In genomic region chr14:103318750-103319419, GRCh38 we compare ENCODE assay signal across 20 cellular contexts. TPM values are rescaled to one million over a fixed set of nuclear protein-coding genes. Genes with fewer than 3 reads are reported as not detected.
A peak's percentile ranks its signal among the peaks of the same experiment; 100 is the strongest.
DNase-seq lines count a peak whose midpoint lies in the region; ATAC-seq and TF ChIP-seq lines count a peak whose summit lies in the region.
"Had no signal": no experiment of that assay in that cellular context is flagged by ENCODE, and none has a peak within 500 bp of the region (broad histone marks: within the 10 kb centered on the region; RNA-seq: fewer than 3 reads in every experiment).

No MANE protein-coding gene starts in this region.

- H3K79me1 ChIP-seq in mesenchymal stem cell (replicated peaks; ENCODE audit: low read length, poor library complexity, severe bottlenecking), result no peaks in the 10 kb centered on the region

- H3K4ac ChIP-seq in mesenchymal stem cell (ENCODE audit: low read depth in 1 of 2, low read length in 2 of 2), result no peak overlapping the region

- intact Hi-C loops in sigmoid colon (cut with DNase I), result no loop called here

- DNase-seq in type B pancreatic cell (ENCODE audit: extremely low spot score, unreplicated experiment), result no peak
- DNase-seq in NCI-H748 treated with DMSO at 0.1 percent for 48 hours (lab: John Stamatoyannopoulos, UW), result no peak
- no peak for DNase-seq in sigmoid colon
- no peak for DNase-seq in mesenchymal stem cell
- no peak for DNase-seq in SKM-1 treated with dmso at 0.1 percent for 144 hours (lab: John Stamatoyannopoulos, UW; ENCODE audit: unreplicated experiment)
- DNase-seq: activated T-cell treated with anti-CD3 and anti-CD28 coated beads, Interleukin-2, amount 50 U/mL, for 4 hours; EL; H7; left colon; MG63; stimulated activated CD4-positive, alpha-beta T cell treated with anti-CD3 and anti-CD28 coated beads, Interleukin-4, amount 100 ng/mL, for 24 hours; T1000 had no signal

- H3K4me1 Mint-ChIP-seq in type B pancreatic cell (ENCODE audit: unreplicated experiment), result peaks cover 6% of the 10 kb centered on the region
- H3K4me1 Mint-ChIP-seq: activated naive CD4-positive, alpha-beta T cell treated with anti-CD3 and anti-CD28 coated beads, Interleukin-2, amount 50 U/mL, for 24 hours had no signal

- H3K14ac ChIP-seq in mesenchymal stem cell (ENCODE audit: low read length in 2 of 2), result no peak overlapping the region

- H2BK120ac ChIP-seq in mesenchymal stem cell (ENCODE audit: low read depth, low read length), result no peak overlapping the region

- H2AFZ ChIP-seq in mesenchymal stem cell (ENCODE audit: low read depth, low read length), result no peak overlapping the region

- H2AK5ac ChIP-seq in mesenchymal stem cell (ENCODE audit: low read length, severe bottlenecking), result no peak overlapping the region

- no peak overlapping the region for H3K4me2 ChIP-seq in mesenchymal stem cell (ENCODE audit: low read length, poor library complexity, severe bottlenecking)
- H3K4me2 ChIP-seq: smooth muscle cell had no signal

- H4K8ac ChIP-seq in mesenchymal stem cell (ENCODE audit: low read length), result no peak overlapping the region

- H3K4me3 Mint-ChIP-seq in type B pancreatic cell, result no peak overlapping the region
- H3K4me3 Mint-ChIP-seq: activated naive CD4-positive, alpha-beta T cell treated with anti-CD3 and anti-CD28 coated beads, Interleukin-2, amount 50 U/mL, for 24 hours; activated T-cell treated with anti-CD3 and anti-CD28 coated beads, Interleukin-2, amount 50 U/mL, for 4 hours; B cell; neural crest cell had no signal

- H3K36me3 Mint-ChIP-seq in type B pancreatic cell, result no peaks in the 10 kb centered on the region
- H3K36me3 Mint-ChIP-seq: activated naive CD4-positive, alpha-beta T cell treated with anti-CD3 and anti-CD28 coated beads, Interleukin-2, amount 50 U/mL, for 24 hours had no signal

- no peak overlapping the region for H2BK12ac ChIP-seq in mesenchymal stem cell (ENCODE audit: low read length in 2 of 2)

- no peaks in the 10 kb centered on the region for H3K9me3 ChIP-seq in sigmoid colon
- no peaks in the 10 kb centered on the region for H3K9me3 ChIP-seq in mesenchymal stem cell (ENCODE audit: control insufficient read depth, low read length)
- H3K9me3 ChIP-seq: MG63 had no signal

- H3K27me3 Mint-ChIP-seq in type B pancreatic cell, result no peaks in the 10 kb centered on the region

- ATAC-seq in GM21390 (IDR thresholded peaks at IDR 0.05; ENCODE audit: unreplicated experiment) (peak; percentile 50), HG02798 (IDR thresholded peaks at IDR 0.05; ENCODE audit: poor library complexity, unreplicated experiment) (peak; percentile 66), HG03460 (IDR thresholded peaks at IDR 0.05; ENCODE audit: unreplicated experiment) (peak; percentile 41)
- ATAC-seq: activated T-cell treated with anti-CD3 and anti-CD28 coated beads, Interleukin-2, amount 50 U/mL, for 4 hours; left colon had no signal

- no peak overlapping the region for H3K18ac ChIP-seq in mesenchymal stem cell (ENCODE audit: low read depth in 1 of 2, low read length in 2 of 2)

- no peak for TF ChIP-seq EP300 in sigmoid colon (IDR thresholded peaks at IDR 0.05)

- no peak overlapping the region for H2BK5ac ChIP-seq in mesenchymal stem cell (ENCODE audit: low read depth, low read length, poor library complexity, severe bottlenecking)

- no peak overlapping the region for H3K23ac ChIP-seq in mesenchymal stem cell (ENCODE audit: low read length in 2 of 2)

- no peak overlapping the region for H4K91ac ChIP-seq in mesenchymal stem cell (ENCODE audit: low read length)

- no peak overlapping the region for H3K9ac ChIP-seq in mesenchymal stem cell (ENCODE audit: low read length)

- WGBS in sigmoid colon, 2 donors, result 76 to 82% methylated on average over 6 of the region's 6 CpGs
- WGBS in mesenchymal stem cell, result 69% methylated on average over 6 of the region's 6 CpGs

- H3K9me3 Mint-ChIP-seq in type B pancreatic cell, result no peaks in the 10 kb centered on the region
- H3K9me3 Mint-ChIP-seq: activated naive CD4-positive, alpha-beta T cell treated with anti-CD3 and anti-CD28 coated beads, Interleukin-2, amount 50 U/mL, for 24 hours; activated T-cell treated with anti-CD3 and anti-CD28 coated beads, Interleukin-2, amount 50 U/mL, for 4 hours; neural crest cell had no signal

- TF ChIP-seq POLR2A in sigmoid colon (IDR thresholded peaks at IDR 0.05), result no peak

- no peaks in the 10 kb centered on the region for H3K36me3 ChIP-seq in sigmoid colon
- no peaks in the 10 kb centered on the region for H3K36me3 ChIP-seq in mesenchymal stem cell (ENCODE audit: control insufficient read depth in 1 of 2, insufficient read depth in 2 of 2, low read depth in 1 of 2, low read length in 2 of 2)
- H3K36me3 ChIP-seq: MG63 had no signal

- peak overlapping the region; percentile 32 for H3K27ac Mint-ChIP-seq in type B pancreatic cell
- H3K27ac Mint-ChIP-seq: activated naive CD4-positive, alpha-beta T cell treated with anti-CD3 and anti-CD28 coated beads, Interleukin-2, amount 50 U/mL, for 24 hours; B cell had no signal

- H2BK15ac ChIP-seq in mesenchymal stem cell (ENCODE audit: low read depth, poor library complexity, severe bottlenecking), result no peak overlapping the region

- H3K27ac ChIP-seq in sigmoid colon, result no peak overlapping the region
- no peak overlapping the region for H3K27ac ChIP-seq in mesenchymal stem cell (ENCODE audit: low read length, poor library complexity, severe bottlenecking)
- H3K27ac ChIP-seq: SK-N-MC had no signal

- H3K4me1 ChIP-seq in sigmoid colon (no peaks in the 10 kb centered on the region), mesenchymal stem cell (ENCODE audit: control insufficient read depth, insufficient read depth, low read depth, low read length) (no peaks in the 10 kb centered on the region)

- H3K27me3 ChIP-seq in sigmoid colon, result no peaks in the 10 kb centered on the region
- H3K27me3 ChIP-seq in mesenchymal stem cell (ENCODE audit: control insufficient read depth in 1 of 2, insufficient read depth in 1 of 2, low read length in 2 of 2), result peaks cover 11 to 17% of the 10 kb centered on the region in 2 experiments
- H3K27me3 ChIP-seq: MG63 had no signal

- no peak overlapping the region for H3K4me3 ChIP-seq in sigmoid colon
- no peak overlapping the region for H3K4me3 ChIP-seq in mesenchymal stem cell (ENCODE audit: insufficient read depth in 1 of 2, low read depth in 1 of 2, low read length in 2 of 2)
- H3K4me3 ChIP-seq: MG63, SK-N-MC, smooth muscle cell had no signal

- no peak for TF ChIP-seq CTCF in type B pancreatic cell (conservative IDR thresholded peaks at IDR 0.05)
- TF ChIP-seq CTCF in sigmoid colon (IDR thresholded peaks at IDR 0.05), result no peak

RNA-seq across cellular contexts. Expression of gene EIF5, which starts 15.2 kb away (rescaled TPM):
- total RNA-seq in type B pancreatic cell (ENCODE audit: low replicate concordance) (327 and 340 TPM in 2 replicates), sigmoid colon (100 to 1,000 TPM; 170 to 305 (median 215) TPM)
- polyA plus RNA-seq in sigmoid colon, result 100 to 1,000 TPM in 1 of 3 donors, 10 to 100 TPM in 2; 70.3 to 138 (median 87.2) TPM
- polyA plus RNA-seq in mesenchymal stem cell (2013, experiment 1 of 2), result 243 TPM
- polyA plus RNA-seq in mesenchymal stem cell (2013, experiment 2 of 2), result 253 TPM
